Comparison of ENCODE assay signal across 1 cellular context in the genomic region with DNA sequence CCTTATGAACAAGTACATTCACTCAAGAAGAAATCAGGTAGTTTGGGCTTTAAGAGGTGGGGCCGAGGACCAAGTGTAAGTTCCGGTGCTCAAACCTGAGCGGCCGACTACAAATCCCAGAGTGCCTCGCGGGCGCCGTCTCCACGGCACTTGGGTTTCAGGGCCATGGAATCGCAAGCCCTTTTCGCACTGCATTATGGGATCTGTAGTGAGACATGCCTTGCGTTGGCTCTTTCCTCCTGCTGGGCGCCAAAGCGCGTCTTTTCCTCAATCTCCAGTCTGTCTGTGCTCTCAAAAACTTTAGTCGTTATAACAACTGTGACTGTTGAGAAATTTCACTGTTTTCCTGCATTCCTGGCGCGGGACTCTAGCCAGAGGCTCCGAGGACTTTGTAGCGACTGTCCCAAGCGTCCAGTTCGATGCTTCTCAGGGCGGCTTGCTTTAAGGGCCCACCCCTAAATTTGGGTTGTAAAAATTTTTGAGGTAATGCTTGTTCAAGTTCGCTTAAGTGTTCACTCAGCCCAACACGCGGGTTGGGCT.
TF ChIP-seq lines count a peak whose summit lies in the region.

No MANE protein-coding gene starts in this region.

TF ChIP-seq in HEK293, 187 proteins besides CTCF, POLR2A, EP300 and RAD21 (continued from another document and continues in another):
- TF ChIP-seq, protein P1, sequence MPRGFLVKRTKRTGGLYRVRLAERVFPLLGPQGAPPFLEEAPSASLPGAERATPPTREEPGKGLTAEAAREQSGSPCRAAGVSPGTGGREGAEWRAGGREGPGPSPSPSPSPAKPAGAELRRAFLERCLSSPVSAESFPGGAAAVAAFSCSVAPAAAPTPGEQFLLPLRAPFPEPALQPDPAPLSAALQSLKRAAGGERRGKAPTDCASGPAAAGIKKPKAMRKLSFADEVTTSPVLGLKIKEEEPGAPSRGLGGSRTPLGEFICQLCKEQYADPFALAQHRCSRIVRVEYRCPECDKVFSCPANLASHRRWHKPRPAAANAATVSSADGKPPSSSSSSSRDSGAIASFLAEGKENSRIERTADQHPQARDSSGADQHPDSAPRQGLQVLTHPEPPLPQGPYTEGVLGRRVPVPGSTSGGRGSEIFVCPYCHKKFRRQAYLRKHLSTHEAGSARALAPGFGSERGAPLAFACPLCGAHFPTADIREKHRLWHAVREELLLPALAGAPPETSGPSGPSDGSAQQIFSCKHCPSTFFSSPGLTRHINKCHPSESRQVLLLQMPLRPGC (tag by site-specific recombination; IDR thresholded peaks at IDR 0.05) = peak; percentile 42; the same call in 1 of the 2 replicates
- TF ChIP-seq, protein P2, sequence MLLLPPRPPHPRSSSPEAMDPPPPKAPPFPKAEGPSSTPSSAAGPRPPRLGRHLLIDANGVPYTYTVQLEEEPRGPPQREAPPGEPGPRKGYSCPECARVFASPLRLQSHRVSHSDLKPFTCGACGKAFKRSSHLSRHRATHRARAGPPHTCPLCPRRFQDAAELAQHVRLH (tag by site-specific recombination; IDR thresholded peaks at IDR 0.05) = peak; percentile 22; the same call in 1 of the 2 replicates
- TF ChIP-seq, protein P3, sequence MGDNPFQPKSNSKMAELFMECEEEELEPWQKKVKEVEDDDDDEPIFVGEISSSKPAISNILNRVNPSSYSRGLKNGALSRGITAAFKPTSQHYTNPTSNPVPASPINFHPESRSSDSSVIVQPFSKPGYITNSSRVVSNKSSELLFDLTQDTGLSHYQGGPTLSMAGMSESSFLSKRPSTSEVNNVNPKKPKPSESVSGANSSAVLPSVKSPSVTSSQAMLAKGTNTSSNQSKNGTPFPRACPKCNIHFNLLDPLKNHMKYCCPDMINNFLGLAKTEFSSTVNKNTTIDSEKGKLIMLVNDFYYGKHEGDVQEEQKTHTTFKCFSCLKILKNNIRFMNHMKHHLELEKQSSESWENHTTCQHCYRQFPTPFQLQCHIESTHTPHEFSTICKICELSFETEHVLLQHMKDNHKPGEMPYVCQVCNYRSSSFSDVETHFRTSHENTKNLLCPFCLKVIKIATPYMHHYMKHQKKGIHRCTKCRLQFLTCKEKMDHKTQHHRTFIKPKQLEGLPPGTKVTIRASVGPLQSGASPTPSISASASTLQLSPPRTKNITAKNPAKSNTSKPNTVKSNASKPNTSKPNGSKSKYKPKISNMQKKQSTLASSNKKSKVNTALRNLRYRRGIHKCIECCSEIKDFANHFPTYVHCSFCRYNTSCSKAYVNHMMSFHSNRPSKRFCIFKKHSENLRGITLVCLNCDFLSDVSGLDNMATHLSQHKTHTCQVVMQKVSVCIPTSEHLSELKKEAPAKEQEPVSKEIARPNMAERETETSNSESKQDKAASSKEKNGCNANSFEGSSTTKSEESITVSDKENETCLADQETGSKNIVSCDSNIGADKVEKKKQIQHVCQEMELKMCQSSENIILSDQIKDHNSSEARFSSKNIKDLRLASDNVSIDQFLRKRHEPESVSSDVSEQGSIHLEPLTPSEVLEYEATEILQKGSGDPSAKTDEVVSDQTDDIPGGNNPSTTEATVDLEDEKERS (tag by site-specific recombination; IDR thresholded peaks at IDR 0.05) = no peak
- TF ChIP-seq SP3 (tag by site-specific recombination; IDR thresholded peaks at IDR 0.05) = peak; percentile 43
- 0 out of 2 replicates have a peak, but pooled peaks have one; percentile 87 for TF ChIP-seq ZNF24 (tag by site-specific recombination; IDR thresholded peaks at IDR 0.05)
- no peak for TF ChIP-seq ZNF670 (tag by site-specific recombination; IDR thresholded peaks at IDR 0.05; ENCODE audit: low read depth)
- TF ChIP-seq ZNF626 (tag by site-specific recombination; IDR thresholded peaks at IDR 0.05) = no peak
- TF ChIP-seq ZNF600 (tag by site-specific recombination; IDR thresholded peaks at IDR 0.05) = peak; percentile 55; the same call in 1 of the 2 replicates
- TF ChIP-seq, protein P4, sequence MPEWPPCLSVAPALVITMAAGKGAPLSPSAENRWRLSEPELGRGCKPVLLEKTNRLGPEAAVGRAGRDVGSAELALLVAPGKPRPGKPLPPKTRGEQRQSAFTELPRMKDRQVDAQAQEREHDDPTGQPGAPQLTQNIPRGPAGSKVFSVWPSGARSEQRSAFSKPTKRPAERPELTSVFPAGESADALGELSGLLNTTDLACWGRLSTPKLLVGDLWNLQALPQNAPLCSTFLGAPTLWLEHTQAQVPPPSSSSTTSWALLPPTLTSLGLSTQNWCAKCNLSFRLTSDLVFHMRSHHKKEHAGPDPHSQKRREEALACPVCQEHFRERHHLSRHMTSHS (tag by site-specific recombination; IDR thresholded peaks at IDR 0.05) = no peak
- no peak for TF ChIP-seq SCRT2 (tag by site-specific recombination; IDR thresholded peaks at IDR 0.05)
- TF ChIP-seq ZNF138 (tag by site-specific recombination; IDR thresholded peaks at IDR 0.05; ENCODE audit: borderline replicate concordance) = no peak
- TF ChIP-seq, protein P5, sequence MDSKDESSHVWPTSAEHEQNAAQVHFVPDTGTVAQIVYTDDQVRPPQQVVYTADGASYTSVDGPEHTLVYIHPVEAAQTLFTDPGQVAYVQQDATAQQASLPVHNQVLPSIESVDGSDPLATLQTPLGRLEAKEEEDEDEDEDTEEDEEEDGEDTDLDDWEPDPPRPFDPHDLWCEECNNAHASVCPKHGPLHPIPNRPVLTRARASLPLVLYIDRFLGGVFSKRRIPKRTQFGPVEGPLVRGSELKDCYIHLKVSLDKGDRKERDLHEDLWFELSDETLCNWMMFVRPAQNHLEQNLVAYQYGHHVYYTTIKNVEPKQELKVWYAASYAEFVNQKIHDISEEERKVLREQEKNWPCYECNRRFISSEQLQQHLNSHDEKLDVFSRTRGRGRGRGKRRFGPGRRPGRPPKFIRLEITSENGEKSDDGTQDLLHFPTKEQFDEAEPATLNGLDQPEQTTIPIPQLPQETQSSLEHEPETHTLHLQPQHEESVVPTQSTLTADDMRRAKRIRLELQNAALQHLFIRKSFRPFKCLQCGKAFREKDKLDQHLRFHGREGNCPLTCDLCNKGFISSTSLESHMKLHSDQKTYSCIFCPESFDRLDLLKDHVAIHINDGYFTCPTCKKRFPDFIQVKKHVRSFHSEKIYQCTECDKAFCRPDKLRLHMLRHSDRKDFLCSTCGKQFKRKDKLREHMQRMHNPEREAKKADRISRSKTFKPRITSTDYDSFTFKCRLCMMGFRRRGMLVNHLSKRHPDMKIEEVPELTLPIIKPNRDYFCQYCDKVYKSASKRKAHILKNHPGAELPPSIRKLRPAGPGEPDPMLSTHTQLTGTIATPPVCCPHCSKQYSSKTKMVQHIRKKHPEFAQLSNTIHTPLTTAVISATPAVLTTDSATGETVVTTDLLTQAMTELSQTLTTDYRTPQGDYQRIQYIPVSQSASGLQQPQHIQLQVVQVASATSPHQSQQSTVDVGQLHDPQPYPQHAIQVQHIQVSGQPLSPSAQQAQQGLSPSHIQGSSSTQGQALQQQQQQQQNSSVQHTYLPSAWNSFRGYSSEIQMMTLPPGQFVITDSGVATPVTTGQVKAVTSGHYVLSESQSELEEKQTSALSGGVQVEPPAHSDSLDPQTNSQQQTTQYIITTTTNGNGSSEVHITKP (tag by site-specific recombination; IDR thresholded peaks at IDR 0.05) = no peak; the same call in 1 of the 2 replicates
- TF ChIP-seq, protein P6, sequence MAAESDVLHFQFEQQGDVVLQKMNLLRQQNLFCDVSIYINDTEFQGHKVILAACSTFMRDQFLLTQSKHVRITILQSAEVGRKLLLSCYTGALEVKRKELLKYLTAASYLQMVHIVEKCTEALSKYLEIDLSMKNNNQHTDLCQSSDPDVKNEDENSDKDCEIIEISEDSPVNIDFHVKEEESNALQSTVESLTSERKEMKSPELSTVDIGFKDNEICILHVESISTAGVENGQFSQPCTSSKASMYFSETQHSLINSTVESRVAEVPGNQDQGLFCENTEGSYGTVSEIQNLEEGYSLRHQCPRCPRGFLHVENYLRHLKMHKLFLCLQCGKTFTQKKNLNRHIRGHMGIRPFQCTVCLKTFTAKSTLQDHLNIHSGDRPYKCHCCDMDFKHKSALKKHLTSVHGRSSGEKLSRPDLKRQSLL (tag by site-specific recombination; IDR thresholded peaks at IDR 0.05) = no peak
- no peak for TF ChIP-seq ZNF221 (tag by site-specific recombination; IDR thresholded peaks at IDR 0.05; ENCODE audit: borderline replicate concordance)
- TF ChIP-seq ZNF140 (tag by site-specific recombination; IDR thresholded peaks at IDR 0.05) = no peak
- TF ChIP-seq ZNF341 (tag by site-specific recombination; IDR thresholded peaks at IDR 0.05; ENCODE audit: low read depth) = peak; percentile 10; the same call in 1 of the 2 replicates
- TF ChIP-seq KLF1 (tag by site-specific recombination; IDR thresholded peaks at IDR 0.05) = no peak
- no peak; the same call in 1 of the 2 replicates for TF ChIP-seq ZXDB (tag by site-specific recombination; IDR thresholded peaks at IDR 0.05)
- TF ChIP-seq, protein P7, sequence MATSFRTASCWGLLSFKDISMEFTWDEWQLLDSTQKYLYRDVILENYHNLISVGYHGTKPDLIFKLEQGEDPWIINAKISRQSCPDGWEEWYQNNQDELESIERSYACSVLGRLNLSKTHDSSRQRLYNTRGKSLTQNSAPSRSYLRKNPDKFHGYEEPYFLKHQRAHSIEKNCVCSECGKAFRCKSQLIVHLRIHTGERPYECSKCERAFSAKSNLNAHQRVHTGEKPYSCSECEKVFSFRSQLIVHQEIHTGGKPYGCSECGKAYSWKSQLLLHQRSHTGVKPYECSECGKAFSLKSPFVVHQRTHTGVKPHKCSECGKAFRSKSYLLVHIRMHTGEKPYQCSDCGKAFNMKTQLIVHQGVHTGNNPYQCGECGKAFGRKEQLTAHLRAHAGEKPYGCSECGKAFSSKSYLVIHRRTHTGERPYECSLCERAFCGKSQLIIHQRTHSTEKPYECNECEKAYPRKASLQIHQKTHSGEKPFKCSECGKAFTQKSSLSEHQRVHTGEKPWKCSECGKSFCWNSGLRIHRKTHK (tag by site-specific recombination; IDR thresholded peaks at IDR 0.05) = no peak
- no peak for TF ChIP-seq ZNF114 (tag by site-specific recombination; IDR thresholded peaks at IDR 0.05)
- TF ChIP-seq SP2 (tag by site-specific recombination; IDR thresholded peaks at IDR 0.05) = no peak
- TF ChIP-seq ZBTB21 (tag by site-specific recombination; IDR thresholded peaks at IDR 0.05) = no peak
- TF ChIP-seq ZSCAN16 (tag by site-specific recombination; IDR thresholded peaks at IDR 0.05) = no peak
- TF ChIP-seq, protein P8, sequence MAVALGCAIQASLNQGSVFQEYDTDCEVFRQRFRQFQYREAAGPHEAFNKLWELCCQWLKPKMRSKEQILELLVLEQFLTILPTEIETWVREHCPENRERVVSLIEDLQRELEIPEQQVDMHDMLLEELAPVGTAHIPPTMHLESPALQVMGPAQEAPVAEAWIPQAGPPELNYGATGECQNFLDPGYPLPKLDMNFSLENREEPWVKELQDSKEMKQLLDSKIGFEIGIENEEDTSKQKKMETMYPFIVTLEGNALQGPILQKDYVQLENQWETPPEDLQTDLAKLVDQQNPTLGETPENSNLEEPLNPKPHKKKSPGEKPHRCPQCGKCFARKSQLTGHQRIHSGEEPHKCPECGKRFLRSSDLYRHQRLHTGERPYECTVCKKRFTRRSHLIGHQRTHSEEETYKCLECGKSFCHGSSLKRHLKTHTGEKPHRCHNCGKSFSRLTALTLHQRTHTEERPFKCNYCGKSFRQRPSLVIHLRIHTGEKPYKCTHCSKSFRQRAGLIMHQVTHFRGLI (tag by site-specific recombination; IDR thresholded peaks at IDR 0.05) = peak; percentile 98
- TF ChIP-seq ZNF214 (tag by site-specific recombination; IDR thresholded peaks at IDR 0.05; ENCODE audit: borderline replicate concordance) = no peak
- TF ChIP-seq ZNF132 (tag by site-specific recombination; IDR thresholded peaks at IDR 0.05; ENCODE audit: borderline replicate concordance) = no peak
- no peak for TF ChIP-seq ZNF548 (tag by site-specific recombination; IDR thresholded peaks at IDR 0.05)
- TF ChIP-seq ZNF76 (tag by site-specific recombination; IDR thresholded peaks at IDR 0.05; ENCODE audit: borderline replicate concordance, low read depth) = peak; percentile 98
- no peak for TF ChIP-seq GLIS2 (tag by site-specific recombination; IDR thresholded peaks at IDR 0.05)
- TF ChIP-seq ZNF302 (tag by site-specific recombination; IDR thresholded peaks at IDR 0.05; ENCODE audit: low read depth) = no peak
- TF ChIP-seq ZNF501 (tag by site-specific recombination; IDR thresholded peaks at IDR 0.05) = 0 out of 2 replicates have a peak, but pooled peaks have one; percentile 55
- no peak for TF ChIP-seq ZNF394 (tag by site-specific recombination; IDR thresholded peaks at IDR 0.05; ENCODE audit: borderline replicate concordance)
- no peak for TF ChIP-seq ZIC2 (tag by site-specific recombination; IDR thresholded peaks at IDR 0.05)
- no peak for TF ChIP-seq ZNF624 (tag by site-specific recombination; IDR thresholded peaks at IDR 0.05)
- TF ChIP-seq, protein P9, sequence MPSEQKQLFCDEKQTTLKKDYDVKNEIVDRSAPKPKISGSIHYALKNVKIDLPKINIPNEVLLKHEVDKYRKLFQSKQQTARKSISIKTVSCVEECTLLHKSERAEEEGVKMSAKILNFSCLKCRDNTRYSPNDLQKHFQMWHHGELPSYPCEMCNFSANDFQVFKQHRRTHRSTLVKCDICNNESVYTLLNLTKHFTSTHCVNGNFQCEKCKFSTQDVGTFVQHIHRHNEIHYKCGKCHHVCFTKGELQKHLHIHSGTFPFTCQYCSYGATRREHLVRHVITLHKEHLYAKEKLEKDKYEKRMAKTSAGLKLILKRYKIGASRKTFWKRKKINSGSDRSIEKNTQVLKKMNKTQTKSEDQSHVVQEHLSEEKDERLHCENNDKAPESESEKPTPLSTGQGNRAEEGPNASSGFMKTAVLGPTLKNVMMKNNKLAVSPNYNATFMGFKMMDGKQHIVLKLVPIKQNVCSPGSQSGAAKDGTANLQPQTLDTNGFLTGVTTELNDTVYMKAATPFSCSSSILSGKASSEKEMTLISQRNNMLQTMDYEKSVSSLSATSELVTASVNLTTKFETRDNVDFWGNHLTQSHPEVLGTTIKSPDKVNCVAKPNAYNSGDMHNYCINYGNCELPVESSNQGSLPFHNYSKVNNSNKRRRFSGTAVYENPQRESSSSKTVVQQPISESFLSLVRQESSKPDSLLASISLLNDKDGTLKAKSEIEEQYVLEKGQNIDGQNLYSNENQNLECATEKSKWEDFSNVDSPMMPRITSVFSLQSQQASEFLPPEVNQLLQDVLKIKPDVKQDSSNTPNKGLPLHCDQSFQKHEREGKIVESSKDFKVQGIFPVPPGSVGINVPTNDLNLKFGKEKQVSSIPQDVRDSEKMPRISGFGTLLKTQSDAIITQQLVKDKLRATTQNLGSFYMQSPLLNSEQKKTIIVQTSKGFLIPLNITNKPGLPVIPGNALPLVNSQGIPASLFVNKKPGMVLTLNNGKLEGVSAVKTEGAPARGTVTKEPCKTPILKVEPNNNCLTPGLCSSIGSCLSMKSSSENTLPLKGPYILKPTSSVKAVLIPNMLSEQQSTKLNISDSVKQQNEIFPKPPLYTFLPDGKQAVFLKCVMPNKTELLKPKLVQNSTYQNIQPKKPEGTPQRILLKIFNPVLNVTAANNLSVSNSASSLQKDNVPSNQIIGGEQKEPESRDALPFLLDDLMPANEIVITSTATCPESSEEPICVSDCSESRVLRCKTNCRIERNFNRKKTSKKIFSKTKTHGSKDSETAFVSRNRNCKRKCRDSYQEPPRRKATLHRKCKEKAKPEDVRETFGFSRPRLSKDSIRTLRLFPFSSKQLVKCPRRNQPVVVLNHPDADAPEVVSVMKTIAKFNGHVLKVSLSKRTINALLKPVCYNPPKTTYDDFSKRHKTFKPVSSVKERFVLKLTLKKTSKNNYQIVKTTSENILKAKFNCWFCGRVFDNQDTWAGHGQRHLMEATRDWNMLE (tag by site-specific recombination; conservative IDR thresholded peaks at IDR 0.05; ENCODE audit: low read depth) = no peak
- no peak for TF ChIP-seq SALL2 (tag by site-specific recombination; IDR thresholded peaks at IDR 0.05; ENCODE audit: borderline replicate concordance)
- peak; percentile 77 for TF ChIP-seq ZBTB17 (tag by site-specific recombination; IDR thresholded peaks at IDR 0.05)
